ENCODE assay signal across 30 cellular contexts in genomic region chr4:80226091-80226490, GRCh38. TPM values are rescaled to one million over a fixed set of nuclear protein-coding genes. Genes with fewer than 3 reads are reported as not detected.
DNase-seq lines count a peak whose midpoint lies in the region; ATAC-seq and TF ChIP-seq lines count a peak whose summit lies in the region.
"Had no signal": no experiment of that assay in that cellular context is flagged by ENCODE, and none has a peak within 500 bp of the region (broad histone marks: within the 10 kb centered on the region; RNA-seq: fewer than 3 reads in every experiment).

No MANE protein-coding gene starts in this region.

- H3K27me3 Mint-ChIP-seq in HFFc6 (ENCODE audit: insufficient read depth), result no peaks in the 10 kb centered on the region

- CTCF ChIA-PET in SK-N-SH (lab: Yijun Ruan, JAX), result interaction anchor here (1.2 to 9.9 kb wide), 2 partner anchors 109 to 1274 kb away, joined by 3 to 108 read pairs; partner anchors contain the start of gene CFAP299

- H3K4me1 ChIP-seq in SK-N-SH (ENCODE audit: control insufficient read depth in 1 of 2, insufficient read depth in 2 of 2, low read depth in 1 of 2, low read length in 1 of 2) (peaks cover 0 to 11% of the 10 kb centered on the region in 2 experiments; a peak in 3 of 4 replicates), osteoblast (ENCODE audit: insufficient read depth, low read length) (peaks cover 24% of the 10 kb centered on the region), body of pancreas (no peaks in the 10 kb centered on the region)
- H3K4me1 ChIP-seq: BLaER1 had no signal

- no peaks in the 10 kb centered on the region for H3K79me2 ChIP-seq in SK-N-SH (ENCODE audit: insufficient read depth)
- H3K79me2 ChIP-seq in osteoblast (ENCODE audit: insufficient read depth, low read length), result peaks cover 26% of the 10 kb centered on the region

- H3K4me1 Mint-ChIP-seq in HFFc6 (ENCODE audit: low read depth), result peaks cover 63% of the 10 kb centered on the region
- H3K4me1 Mint-ChIP-seq: CD4-positive, CD25-positive, alpha-beta regulatory T cell had no signal

- H3K9ac ChIP-seq in SK-N-SH, result no peak overlapping the region
- H3K9ac ChIP-seq: BLaER1 had no signal

- no peak for TF ChIP-seq CTCF in SK-N-SH (IDR thresholded peaks at IDR 0.05)
- TF ChIP-seq CTCF in osteoblast (IDR thresholded peaks at IDR 0.05; ENCODE audit: extremely low read depth, low read depth, low read length), result no peak
- TF ChIP-seq CTCF in body of pancreas (IDR thresholded peaks at IDR 0.05), result no peak
- TF ChIP-seq CTCF in HFFc6 (IDR thresholded peaks at IDR 0.05), result no peak

- H3K9me3 ChIP-seq in SK-N-SH (no peaks in the 10 kb centered on the region), osteoblast (ENCODE audit: low read depth, low read length) (no peaks in the 10 kb centered on the region), body of pancreas (no peaks in the 10 kb centered on the region)
- H3K9me3 ChIP-seq: BLaER1 had no signal

- 36% methylated on average over 2 of the region's 2 CpGs for WGBS in SK-N-SH (ENCODE audit: low lambda C conversion rate)
- WGBS in body of pancreas, 2 donors, result 26 to 48% methylated on average over 2 of the region's 2 CpGs

- H2AFZ ChIP-seq in SK-N-SH (ENCODE audit: low read depth) (peak overlapping the region; percentile 35; the same call in 1 of the 2 replicates), osteoblast (ENCODE audit: low read length) (peak overlapping the region; percentile 64)

- POLR2A ChIA-PET in SK-N-SH (lab: Yijun Ruan, JAX), result no interaction called here

- H3K9me2 ChIP-seq in SK-N-SH, result no peaks in the 10 kb centered on the region

- H3K27ac ChIP-seq in SK-N-SH (ENCODE audit: low read depth in 2 of 2, low read length in 1 of 2) (peak overlapping the region in 1 of 2 experiments; percentile 31; a peak in 2 of 4 replicates), osteoblast (ENCODE audit: low read depth, low read length) (peak overlapping the region; percentile 51), body of pancreas (no peak overlapping the region)
- H3K27ac ChIP-seq: BLaER1, RWPE1 had no signal

- H3K36me3 ChIP-seq in SK-N-SH (replicated peaks in 1 of 2; ENCODE audit: control insufficient read depth in 1 of 2, insufficient read depth in 2 of 2, low read length in 1 of 2) (no peaks in the 10 kb centered on the region), osteoblast (ENCODE audit: insufficient read depth, low read length) (no peaks in the 10 kb centered on the region), body of pancreas (replicated peaks in 1 of 2; ENCODE audit: insufficient read depth in 1 of 2, low read depth in 2 of 2) (no peaks in the 10 kb centered on the region)
- H3K36me3 ChIP-seq: BLaER1 had no signal

- H3K27ac Mint-ChIP-seq in HFFc6, result no peak overlapping the region
- H3K27ac Mint-ChIP-seq: CD4-positive, CD25-positive, alpha-beta regulatory T cell had no signal

- TF ChIP-seq EP300 in SK-N-SH (IDR thresholded peaks at IDR 0.05; ENCODE audit: borderline replicate concordance in 1 of 2, low read depth in 1 of 2, low read length in 1 of 2), result no peak

- no peak overlapping the region for H3K4me2 ChIP-seq in SK-N-SH
- H3K4me2 ChIP-seq in osteoblast (ENCODE audit: insufficient read depth, low read length), result peak overlapping the region; percentile 63
- H3K4me2 ChIP-seq: BLaER1 had no signal

- no peaks in the 10 kb centered on the region for H3K36me3 Mint-ChIP-seq in HFFc6 (ENCODE audit: low read depth)
- H3K36me3 Mint-ChIP-seq: CD4-positive, CD25-positive, alpha-beta regulatory T cell had no signal

- DNase-seq in EH (ENCODE audit: low read depth) (peak; percentile 26), SK-N-SH (no peak), fibroblast of gingiva (ENCODE audit: low read depth) (peak; percentile 76), osteoblast (ENCODE audit: insufficient read length, low spot score, missing footprints) (no peak), body of pancreas (no peak), HFFc6 (no peak), foreskin melanocyte (no peak)
- DNase-seq: CD4-positive, CD25-positive, alpha-beta regulatory T cell; DMS153; DND-41; KBM-7; MV-4-11; NCI-H1105 treated with DMSO at 0.1 percent for 48 hours; NCI-H1694; NCI-H2029 treated with DMSO at 0.1 percent for 48 hours; NCI-H2227 treated with DMSO at 0.1 percent for 48 hours; NCI-H526 treated with DMSO at 0.1 percent for 48 hours; SHP77; SW 1271 had no signal

- H3K4me3 ChIP-seq in SK-N-SH (ENCODE audit: low read depth in 2 of 2, low read length in 1 of 2), result no peak overlapping the region
- H3K4me3 ChIP-seq in osteoblast (ENCODE audit: insufficient read depth, low read length), result no peak overlapping the region
- no peak overlapping the region for H3K4me3 ChIP-seq in body of pancreas
- H3K4me3 ChIP-seq: BLaER1, GM12878 had no signal

- no peaks in the 10 kb centered on the region for H3F3A ChIP-seq in SK-N-SH (replicated peaks; ENCODE audit: insufficient read depth)

- TF ChIP-seq POLR2A in body of pancreas (IDR thresholded peaks at IDR 0.05), result no peak

- no peaks in the 10 kb centered on the region for H4K20me1 ChIP-seq in SK-N-SH (ENCODE audit: insufficient read depth)
- no peaks in the 10 kb centered on the region for H4K20me1 ChIP-seq in osteoblast (ENCODE audit: insufficient read depth, low read length)
- H4K20me1 ChIP-seq: BLaER1 had no signal

- intact Hi-C loops in body of pancreas (cut with DNase I), result no loop called here

- TF ChIP-seq RAD21 in SK-N-SH (IDR thresholded peaks at IDR 0.05; ENCODE audit: low read length), result no peak

- H3K9me3 Mint-ChIP-seq in HFFc6, result no peaks in the 10 kb centered on the region
- H3K9me3 Mint-ChIP-seq: CD4-positive, CD25-positive, alpha-beta regulatory T cell had no signal

- ATAC-seq in GM18519 (IDR thresholded peaks at IDR 0.05; ENCODE audit: low FRiP score, unreplicated experiment), result no peak
- no peak for ATAC-seq in body of pancreas
- ATAC-seq: GM12878, HepG2, Panc1 had no signal

- H3K27me3 ChIP-seq in SK-N-SH (ENCODE audit: insufficient read depth) (no peaks in the 10 kb centered on the region), osteoblast (ENCODE audit: insufficient read depth, low read length) (no peaks in the 10 kb centered on the region), body of pancreas (no peaks in the 10 kb centered on the region)
- H3K27me3 ChIP-seq: BLaER1 had no signal

- H3K4me3 Mint-ChIP-seq in HFFc6, result no peak overlapping the region
- H3K4me3 Mint-ChIP-seq: CD4-positive, CD25-positive, alpha-beta regulatory T cell had no signal

TF ChIP-seq in SK-N-SH, 30 proteins besides CTCF, POLR2A, EP300 and RAD21 (continues in another document):
- TF ChIP-seq MEF2A (IDR thresholded peaks at IDR 0.05; ENCODE audit: borderline replicate concordance, low read depth), result no peak
- TF ChIP-seq MAX (IDR thresholded peaks at IDR 0.05; ENCODE audit: low read depth), result no peak
- no peak for TF ChIP-seq REST (IDR thresholded peaks at IDR 0.05; ENCODE audit: low read depth, low read length)
- no peak for TF ChIP-seq CHD2 (IDR thresholded peaks at IDR 0.05; ENCODE audit: low read length, partially characterized antibody)
- no peak for TF ChIP-seq NFIC (IDR thresholded peaks at IDR 0.05; ENCODE audit: borderline replicate concordance)

RNA-seq across cellular contexts. Expression of gene PRDM8, which starts 28.8 kb away (rescaled TPM):
- polyA plus RNA-seq in SK-N-SH (2012; rRNA removed), result 3.5 and 3.7 TPM in 2 replicates
- polyA plus RNA-seq in SK-N-SH (2012; cell fraction: cytosol; rRNA removed), result 2.3 and 2.6 TPM in 2 replicates
- 10.2 and 11.7 TPM in 2 replicates for polyA plus RNA-seq in SK-N-SH (2012; cell fraction: nucleus; rRNA removed)
- total RNA-seq in osteoblast, result 3.6 and 5.0 TPM in 2 replicates
- 1 to 10 TPM; 2.6 to 5.9 TPM for total RNA-seq in body of pancreas
- total RNA-seq in HFFc6 (2021; fragmentation: NEBNext Ultra II Directional; extraction: Animal tissue kit (Norgen Biotek cat#: 25700)), result 10 to 100 TPM; 20.4 to 25.4 (median 23.9) TPM
- total RNA-seq: HepG2, OCI-LY7 had no signal

RNA-seq across cellular contexts. Expression of gene FGF5, which starts 40.4 kb away (rescaled TPM):
- polyA plus RNA-seq in SK-N-SH (2012; rRNA removed), result 17.7 and 22.8 TPM in 2 replicates
- 30.6 and 32.6 TPM in 2 replicates for polyA plus RNA-seq in SK-N-SH (2012; cell fraction: cytosol; rRNA removed)
- 15.2 and 20.5 TPM in 2 replicates for polyA plus RNA-seq in SK-N-SH (2012; cell fraction: nucleus; rRNA removed)
- total RNA-seq in osteoblast (7.7 and 10.5 TPM in 2 replicates), body of pancreas (not detected)
- 100 to 1,000 TPM; 248 to 569 (median 522) TPM for total RNA-seq in HFFc6 (2021; fragmentation: NEBNext Ultra II Directional; extraction: Animal tissue kit (Norgen Biotek cat#: 25700))
- total RNA-seq: A673; CD4-positive, CD25-positive, alpha-beta regulatory T cell; HepG2; MCF 10A; NCI-H460; SK-MEL-5 had no signal
- polyA plus RNA-seq: CD4-positive, CD25-positive, alpha-beta regulatory T cell; HepG2 had no signal

Comparison
In these comparisons a context has a peak if more than half of its experiments do, and no peak if none do; other contexts are left out.
1. DNase-seq: peak in EH (single experiment) and fibroblast of gingiva (single experiment); none in SK-N-SH (single experiment), osteoblast (single experiment), body of pancreas (0 of 4), HFFc6 (single experiment) and foreskin melanocyte (single experiment).
2. RNA of gene FGF5, which starts 40.4 kb away (total RNA-seq): 248 to 569 TPM in HFFc6; 7.7 to 10.5 TPM in osteoblast and not detected in body of pancreas; every median in the first group is over 10 times any median in the second.